In genomic region chr4:81828991-81829390, GRCh38 we compare ENCODE assay signal across 14 cellular contexts.
"Had no signal": no experiment of that assay in that cellular context is flagged by ENCODE, and none has a peak within 500 bp of the region (broad histone marks: within the 10 kb centered on the region; RNA-seq: fewer than 3 reads in every experiment).

No MANE protein-coding gene starts in this region.

- H3K9me3 ChIP-seq: breast epithelium, gastroesophageal sphincter, psoas muscle, sigmoid colon, tibial artery, uterus had no signal

- H3K27ac ChIP-seq: breast epithelium, gastroesophageal sphincter, psoas muscle, sigmoid colon, tibial artery, uterus had no signal

- H3K27me3 ChIP-seq: breast epithelium, gastroesophageal sphincter, sigmoid colon, tibial artery, uterus had no signal

- H3K4me3 ChIP-seq: breast epithelium, gastroesophageal sphincter, psoas muscle, sigmoid colon, tibial artery, uterus had no signal

- DNase-seq: activated B cell treated with CpG ODN at 0.5 μM for 24 hours; activated CD4-positive, alpha-beta T cell treated with anti-CD3 and anti-CD28 coated beads for 48 hours; activated gamma-delta T cell treated with Interleukin-2 at 50 U/mL for 16 hours; islet precursor cell; psoas muscle; sigmoid colon; stimulated activated CD4-positive, alpha-beta T cell treated with anti-CD3 and anti-CD28 coated beads, Interleukin-12 subunit alpha, Interleukin-12 subunit beta, amount 100 ng/mL, for 4 hours; stimulated activated CD4-positive, alpha-beta T cell treated with anti-CD3 and anti-CD28 coated beads, Interleukin-2, amount 100 ng/mL, for 24 hours; SW 1271; tibial artery; uterus had no signal

- ATAC-seq: gastroesophageal sphincter; psoas muscle; stimulated activated effector memory CD8-positive, alpha-beta T cell treated with anti-CD3 and anti-CD28 coated beads, Interleukin-12 subunit alpha, Interleukin-12 subunit beta, amount 100 ng/mL, for 72 hours had no signal

- H3K4me1 ChIP-seq: breast epithelium, gastroesophageal sphincter, psoas muscle, sigmoid colon, tibial artery, uterus had no signal

- H3K36me3 ChIP-seq: breast epithelium, gastroesophageal sphincter, sigmoid colon, tibial artery, uterus had no signal
